ENCODE assay signal across 24 cellular contexts in the genomic region with DNA sequence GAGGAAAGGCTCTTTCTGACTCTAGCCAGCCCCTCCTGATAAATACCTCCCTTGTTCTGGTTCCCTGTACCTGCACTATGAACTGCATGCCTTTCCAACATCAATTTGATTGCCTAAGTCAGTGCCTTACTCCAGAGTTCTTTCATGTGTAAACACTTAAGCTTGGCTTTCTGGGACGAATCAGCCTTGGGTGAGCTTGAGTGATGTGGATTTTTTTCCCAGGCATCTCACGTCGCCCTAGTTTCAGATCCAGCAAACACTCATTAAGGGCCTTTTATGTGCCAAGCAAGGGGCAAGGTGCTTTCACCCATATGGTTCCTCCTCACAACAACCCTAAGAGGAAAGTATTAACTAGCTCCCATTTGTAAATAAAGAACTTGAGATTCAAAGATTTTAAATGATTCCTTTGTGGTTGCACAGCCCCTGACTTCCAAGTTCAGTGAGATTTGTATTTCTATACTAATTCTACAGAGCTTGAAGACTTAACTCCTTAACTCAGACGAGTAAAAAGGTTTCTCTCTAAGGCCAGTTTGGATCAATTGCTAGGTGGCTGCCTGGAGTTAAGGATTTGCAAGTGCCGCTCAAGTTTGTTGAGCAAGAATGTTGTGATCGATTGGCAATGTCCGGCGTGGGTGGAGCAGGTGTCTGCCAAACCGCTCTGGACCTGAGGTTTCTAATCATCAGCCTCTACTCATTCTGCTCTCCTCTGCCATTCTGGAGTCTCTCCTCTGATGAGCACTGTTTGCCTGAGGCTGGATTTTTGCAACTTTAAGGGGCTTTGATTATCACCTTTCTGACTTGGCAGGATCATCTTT. TPM values are rescaled to one million over a fixed set of nuclear protein-coding genes. Genes with fewer than 3 reads are reported as not detected.
DNase-seq lines count a peak whose midpoint lies in the region; ATAC-seq and TF ChIP-seq lines count a peak whose summit lies in the region.
"Had no signal": no experiment of that assay in that cellular context is flagged by ENCODE, and none has a peak within 500 bp of the region (broad histone marks: within the 10 kb centered on the region; RNA-seq: fewer than 3 reads in every experiment).

No MANE protein-coding gene starts in this region.

- CTCF ChIA-PET in HCT116 (lab: Charles Lee) (no interaction called here), PC-9 (lab: Charles Lee) (no interaction called here)

- DNase-seq in HCT116 (ENCODE audit: low read depth, low spot score) (no peak), PC-9 (no peak), right lobe of liver (peak; percentile 62 to 81 (median 66)), thyroid gland (peak; percentile 66 to 70), epidermal melanocyte (ENCODE audit: insufficient read length, low spot score) (no peak)
- DNase-seq in activated CD4-positive, alpha-beta T cell treated with anti-CD3 and anti-CD28 coated beads, Interleukin-2, amount 10 ng/mL, durations not matched to agents 24 days and 14 days = no peak
- DNase-seq: activated CD4-positive, alpha-beta T cell treated with anti-CD3 and anti-CD28 coated beads for 36 hours; activated naive CD4-positive, alpha-beta T cell; activated T-cell treated with anti-CD3 and anti-CD28 coated beads, Interleukin-2, amount 50 U/mL, for 72 hours; C1 segment of cervical spinal cord; hippocampal formation; immature natural killer cell; left ventricle myocardium superior; NCI-H1048; NCI-H187; ovary; stimulated activated CD4-positive, alpha-beta T cell treated with anti-CD3 and anti-CD28 coated beads, Interleukin-2, amount 100 ng/mL, for 24 hours; T-helper 17 cell had no signal

- H3K4me1 Mint-ChIP-seq in activated CD4-positive, alpha-beta T cell treated with anti-CD3 and anti-CD28 coated beads, Interleukin-2, amount 10 ng/mL, durations not matched to agents 24 days and 14 days = no peaks in the 10 kb centered on the region
- H3K4me1 Mint-ChIP-seq: activated CD4-positive, alpha-beta T cell treated with anti-CD3 and anti-CD28 coated beads for 36 hours; central memory CD8-positive, alpha-beta T cell; immature natural killer cell had no signal

- peaks cover 10% of the 10 kb centered on the region for H3F3A ChIP-seq in PC-9 (ENCODE audit: insufficient read depth, low read depth)

- H3K27me3 ChIP-seq in HCT116 (ENCODE audit: insufficient read depth, low read length) (no peaks in the 10 kb centered on the region), PC-9 (ENCODE audit: insufficient read depth, low read depth) (no peaks in the 10 kb centered on the region), right lobe of liver (no peaks in the 10 kb centered on the region), thyroid gland (no peaks in the 10 kb centered on the region)
- H3K27me3 ChIP-seq: ovary had no signal

- ATAC-seq in HCT116 = no peak
- ATAC-seq in right lobe of liver = peak; percentile 73 to 86 (median 85)
- no peak for ATAC-seq in GM19452 (IDR thresholded peaks at IDR 0.05; ENCODE audit: unreplicated experiment)
- ATAC-seq: activated CD4-positive, alpha-beta T cell treated with anti-CD3 and anti-CD28 coated beads for 36 hours; activated T-cell treated with anti-CD3 and anti-CD28 coated beads, Interleukin-2, amount 50 U/mL, for 72 hours; left ventricle myocardium superior; natural killer cell treated with Interleukin-12 subunit alpha and Interleukin-12 subunit beta and Interleukin-15 and Interleukin-18, amount 100 ng/mL, for 72 hours; Right ventricle myocardium inferior; SK-N-SH treated with all-trans-retinoic acid at 6 μM for 48 hours; T-helper 17 cell had no signal

- H3K9me3 Mint-ChIP-seq in activated CD4-positive, alpha-beta T cell treated with anti-CD3 and anti-CD28 coated beads, Interleukin-2, amount 10 ng/mL, durations not matched to agents 24 days and 14 days = no peaks in the 10 kb centered on the region
- H3K9me3 Mint-ChIP-seq: activated T-cell treated with anti-CD3 and anti-CD28 coated beads, Interleukin-2, amount 50 U/mL, for 72 hours; central memory CD8-positive, alpha-beta T cell; dendritic cell treated with granulocyte-macrophage colony-stimulating factor and Interleukin-4, amounts not matched to agents 40 ng/mL and 50 ng/mL, for 4 days; immature natural killer cell; natural killer cell treated with Interleukin-12 subunit alpha and Interleukin-12 subunit beta and Interleukin-15 and Interleukin-18, amount 100 ng/mL, for 72 hours had no signal

- H3K9ac ChIP-seq in HCT116 (ENCODE audit: low read length) = no peak overlapping the region

- H3K4me1 ChIP-seq in HCT116 (ENCODE audit: control insufficient read depth in 1 of 2, insufficient read depth in 2 of 2, low read length in 2 of 2) (0 out of 4 replicates have a peak, but pooled peaks cover 0 to 2% of the 10 kb centered on the region in 2 experiments), PC-9 (replicated peaks; ENCODE audit: insufficient read depth) (no peaks in the 10 kb centered on the region), right lobe of liver (peaks cover 1 to 45% (median 21%) of the 10 kb centered on the region in 4 donors), thyroid gland (peaks cover 53 to 70% of the 10 kb centered on the region in 2 donors)

- no peaks in the 10 kb centered on the region for H3K36me3 Mint-ChIP-seq in activated CD4-positive, alpha-beta T cell treated with anti-CD3 and anti-CD28 coated beads, Interleukin-2, amount 10 ng/mL, durations not matched to agents 24 days and 14 days (ENCODE audit: low read depth)
- H3K36me3 Mint-ChIP-seq: natural killer cell treated with Interleukin-12 subunit alpha and Interleukin-12 subunit beta and Interleukin-15 and Interleukin-18, amount 100 ng/mL, for 72 hours had no signal

- TF ChIP-seq POLR2A in HCT116 (IDR thresholded peaks at IDR 0.05; ENCODE audit: borderline replicate concordance, extremely low read depth, insufficient read depth, insufficient read length) = no peak
- no peak for TF ChIP-seq POLR2A in right lobe of liver (IDR thresholded peaks at IDR 0.05)
- TF ChIP-seq POLR2A in thyroid gland (IDR thresholded peaks at IDR 0.05) = no peak

- TF ChIP-seq CTCF in HCT116 (IDR thresholded peaks at IDR 0.05 in 2 of 3, conservative IDR thresholded peaks at IDR 0.05 in 1 of 3; ENCODE audit: borderline replicate concordance in 1 of 3, insufficient read depth in 1 of 3, low read depth in 2 of 3, low read length in 2 of 3) (no peak), PC-9 (conservative IDR thresholded peaks at IDR 0.05) (no peak), right lobe of liver (IDR thresholded peaks at IDR 0.05) (no peak), thyroid gland (IDR thresholded peaks at IDR 0.05) (no peak)

- H3K27ac Mint-ChIP-seq in activated CD4-positive, alpha-beta T cell treated with anti-CD3 and anti-CD28 coated beads, Interleukin-2, amount 10 ng/mL, durations not matched to agents 24 days and 14 days = no peak overlapping the region
- H3K27ac Mint-ChIP-seq: activated CD4-positive, alpha-beta T cell treated with anti-CD3 and anti-CD28 coated beads for 36 hours; activated T-cell treated with anti-CD3 and anti-CD28 coated beads, Interleukin-2, amount 50 U/mL, for 72 hours; dendritic cell treated with granulocyte-macrophage colony-stimulating factor and Interleukin-4, amounts not matched to agents 40 ng/mL and 50 ng/mL, for 4 days; immature natural killer cell; natural killer cell treated with Interleukin-12 subunit alpha and Interleukin-12 subunit beta and Interleukin-15 and Interleukin-18, amount 100 ng/mL, for 72 hours had no signal

- intact Hi-C loops in HCT116 (cut with micrococcal nuclease) (no loop called here), PC-9 (cut with micrococcal nuclease; ENCODE audit: unreplicated experiment) (no loop called here), right lobe of liver (cut with DNase I) (no loop called here), thyroid gland (cut with DNase I) (no loop called here)
- intact Hi-C loops in activated CD4-positive, alpha-beta T cell treated with anti-CD3 and anti-CD28 coated beads, Interleukin-2, amount 10 ng/mL, durations not matched to agents 24 days and 14 days (cut with micrococcal nuclease) = no loop called here

- POLR2A ChIA-PET in HCT116 (lab: Charles Lee) (no interaction called here), PC-9 (lab: Charles Lee; ENCODE audit: unreplicated experiment) (no interaction called here)

- H3K36me3 ChIP-seq in HCT116 (ENCODE audit: control insufficient read depth in 1 of 2, insufficient read depth in 2 of 2, low read length in 2 of 2) = no peaks in the 10 kb centered on the region; a peak in 2 of 4 replicates
- peaks cover 6% of the 10 kb centered on the region; the same call in 1 of the 2 replicates for H3K36me3 ChIP-seq in PC-9 (ENCODE audit: low read depth)
- no peaks in the 10 kb centered on the region for H3K36me3 ChIP-seq in right lobe of liver
- H3K36me3 ChIP-seq in thyroid gland = no peaks in the 10 kb centered on the region
- H3K36me3 ChIP-seq: ovary had no signal

- H3K9me3 ChIP-seq in HCT116 (ENCODE audit: control insufficient read depth in 1 of 2, insufficient read depth in 1 of 2, low read depth in 1 of 2, low read length in 2 of 2) (no peaks in the 10 kb centered on the region), PC-9 (ENCODE audit: insufficient read depth, low read depth) (no peaks in the 10 kb centered on the region), right lobe of liver (no peaks in the 10 kb centered on the region), thyroid gland (no peaks in the 10 kb centered on the region)
- H3K9me3 ChIP-seq: ovary had no signal

- TF ChIP-seq RAD21 in HCT116 (IDR thresholded peaks at IDR 0.05; ENCODE audit: low read depth) = no peak

- H3K27ac ChIP-seq in HCT116 (ENCODE audit: low read depth, low read length) (no peak overlapping the region), PC-9 (no peak overlapping the region), right lobe of liver (peak overlapping the region in 2 of 3 donors; percentile 0 to 62), thyroid gland (peak overlapping the region; percentile 87 to 92 (median 88))
- H3K27ac ChIP-seq: ovary had no signal

- H3K9me2 ChIP-seq in HCT116 (ENCODE audit: insufficient read depth) = no peaks in the 10 kb centered on the region
- no peaks in the 10 kb centered on the region for H3K9me2 ChIP-seq in PC-9 (ENCODE audit: insufficient read depth)

- H3K27me3 Mint-ChIP-seq in activated CD4-positive, alpha-beta T cell treated with anti-CD3 and anti-CD28 coated beads, Interleukin-2, amount 10 ng/mL, durations not matched to agents 24 days and 14 days = peaks cover 2% of the 10 kb centered on the region
- H3K27me3 Mint-ChIP-seq: activated CD4-positive, alpha-beta T cell treated with anti-CD3 and anti-CD28 coated beads for 36 hours; central memory CD8-positive, alpha-beta T cell; dendritic cell treated with granulocyte-macrophage colony-stimulating factor and Interleukin-4, amounts not matched to agents 40 ng/mL and 50 ng/mL, for 4 days; natural killer cell treated with Interleukin-12 subunit alpha and Interleukin-12 subunit beta and Interleukin-15 and Interleukin-18, amount 100 ng/mL, for 72 hours; T-helper 17 cell had no signal

- H3K79me2 ChIP-seq in HCT116 (ENCODE audit: insufficient read depth, low read length) (no peaks in the 10 kb centered on the region), PC-9 (ENCODE audit: low read depth) (peaks cover 46% of the 10 kb centered on the region)

- WGBS in right lobe of liver (ENCODE audit: insufficient coverage, low coverage, low lambda C conversion rate, missing lambda C conversion rate) = 19% methylated on average over 7 of the region's 9 CpGs
- WGBS in thyroid gland, 2 donors = 49 to 61% methylated on average over 9 of the region's 9 CpGs

- H4K20me1 ChIP-seq in HCT116 (ENCODE audit: insufficient read depth) (no peaks in the 10 kb centered on the region), PC-9 (ENCODE audit: insufficient read depth) (peaks cover 4% of the 10 kb centered on the region)

- TSS peak; percentile 34 for BruUV-seq in HCT116 (replicated peaks; lab: Mats Ljungman, UMichigan)
- BruUV-seq in PC-9 (replicated peaks; lab: Mats Ljungman, UMichigan) = TSS peak; percentile 2

- no peak overlapping the region for H3K4me3 ChIP-seq in HCT116 (replicated peaks in 1 of 2; ENCODE audit: low read depth in 1 of 2, low read length in 2 of 2)
- no peak overlapping the region for H3K4me3 ChIP-seq in PC-9
- peak overlapping the region in 1 of 3 donors; percentile 8 for H3K4me3 ChIP-seq in right lobe of liver
- H3K4me3 ChIP-seq in thyroid gland (replicated peaks in 1 of 3) = no peak overlapping the region
- H3K4me3 ChIP-seq: ovary had no signal

- H2AFZ ChIP-seq in HCT116 (ENCODE audit: low read depth, low read length, poor library complexity, severe bottlenecking) = no peak overlapping the region
- no peak overlapping the region for H2AFZ ChIP-seq in PC-9

- no peak overlapping the region for H3K4me2 ChIP-seq in HCT116 (ENCODE audit: low read length)
- no peak overlapping the region for H3K4me2 ChIP-seq in PC-9

- RAD21 ChIA-PET in HCT116 (lab: Charles Lee; ENCODE audit: low non-redundant PET in 1 of 2, low total read pairs in 2 of 2, uncharacterized antibody in 2 of 2, unreplicated experiment in 2 of 2) = no interaction called here

- no peak overlapping the region for H3K4me3 Mint-ChIP-seq in activated CD4-positive, alpha-beta T cell treated with anti-CD3 and anti-CD28 coated beads, Interleukin-2, amount 10 ng/mL, durations not matched to agents 24 days and 14 days
- H3K4me3 Mint-ChIP-seq: activated CD4-positive, alpha-beta T cell treated with anti-CD3 and anti-CD28 coated beads for 36 hours; activated T-cell treated with anti-CD3 and anti-CD28 coated beads, Interleukin-2, amount 50 U/mL, for 72 hours; central memory CD8-positive, alpha-beta T cell; dendritic cell treated with granulocyte-macrophage colony-stimulating factor and Interleukin-4, amounts not matched to agents 40 ng/mL and 50 ng/mL, for 4 days; immature natural killer cell; natural killer cell treated with Interleukin-12 subunit alpha and Interleukin-12 subunit beta and Interleukin-15 and Interleukin-18, amount 100 ng/mL, for 72 hours; T-helper 17 cell had no signal

RNA-seq across cellular contexts. Expression of gene TJP2, which starts 20.2 kb away (rescaled TPM):
- total RNA-seq in HCT116 (2021; ENCODE audit: unreplicated experiment) = 39.7 TPM
- polyA plus RNA-seq in HCT116 (2012) = 23.4 and 25.8 TPM in 2 replicates
- total RNA-seq in PC-9 (2021) = 120 and 143 TPM in 2 replicates
- total RNA-seq in right lobe of liver = 100 to 1,000 TPM in 1 of 6 experiments, 10 to 100 TPM in 5; 62.0 to 129 (median 81.7) TPM
- 100 to 1,000 TPM; 200 to 266 (median 232) TPM for total RNA-seq in thyroid gland
- total RNA-seq in activated CD4-positive, alpha-beta T cell treated with anti-CD3 and anti-CD28 coated beads, Interleukin-2, amount 10 ng/mL, durations not matched to agents 24 days and 14 days = 18.0 and 19.4 TPM in 2 replicates

Comparison
In these comparisons a context has a peak if more than half of its experiments do, and no peak if none do; other contexts are left out.
1. ATAC-seq: peak in right lobe of liver (4 of 4); none in HCT116 (single experiment) and GM19452 (single experiment).
2. DNase-seq: peak in right lobe of liver (3 of 3) and thyroid gland (2 of 2); none in HCT116 (single experiment), PC-9 (0 of 2), activated CD4-positive, alpha-beta T cell treated with anti-CD3 and anti-CD28 coated beads, Interleukin-2, amount 10 ng/mL, durations not matched to agents 24 days and 14 days (single experiment) and epidermal melanocyte (single experiment).
3. H3K27ac ChIP-seq: peak in right lobe of liver (2 of 3) and thyroid gland (3 of 3); none in HCT116 (single experiment) and PC-9 (single experiment).